ENCODE assay signal across 8 cellular contexts in the genomic region with DNA sequence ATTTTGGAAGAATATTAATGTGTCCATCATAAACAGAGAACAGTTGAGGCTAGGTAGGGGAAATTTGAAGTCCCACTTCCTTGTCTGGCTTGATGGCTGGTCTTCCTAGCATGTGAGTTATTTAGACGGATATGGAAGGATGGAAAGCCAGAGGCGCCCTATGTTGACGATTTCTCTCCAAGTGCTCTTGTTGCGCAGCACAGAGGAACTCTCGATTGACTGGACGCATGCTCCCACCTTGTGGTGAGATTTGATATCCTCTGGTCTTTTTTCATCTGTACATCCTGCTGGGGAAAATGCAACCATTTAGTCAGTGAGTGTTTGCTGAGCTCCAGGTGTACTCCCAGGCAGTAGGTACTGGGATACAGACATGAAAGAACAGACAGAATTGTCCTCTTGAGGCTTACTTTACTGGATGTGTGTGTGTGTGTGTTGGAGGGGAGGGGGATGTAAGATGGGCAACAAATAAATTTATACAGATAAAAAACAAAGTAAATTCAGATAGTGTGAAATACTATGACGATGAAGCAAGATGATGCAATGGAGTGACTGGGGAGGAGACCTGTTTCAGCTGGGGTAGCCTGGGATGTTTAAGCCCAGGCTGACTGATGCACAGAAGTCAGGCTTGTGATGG.
DNase-seq lines count a peak whose midpoint lies in the region; ATAC-seq and TF ChIP-seq lines count a peak whose summit lies in the region.

No MANE protein-coding gene starts in this region.

- DNase-seq in AML-193 (lab: John Stamatoyannopoulos, UW) (peak; percentile 16 to 39), NCI-H1436 treated with DMSO at 0.1 percent for 48 hours (lab: John Stamatoyannopoulos, UW) (peak; percentile 27), SW 1271 (lab: John Stamatoyannopoulos, UW) (peak; percentile 52 to 85), dermis microvascular lymphatic vessel endothelial cell (ENCODE audit: low read depth in 2 of 2) (peak; percentile 66 to 77), lung (ENCODE audit: low spot score) (peak; percentile 73), testis (peak; percentile 86)

- TF ChIP-seq CTCF in lung (IDR thresholded peaks at IDR 0.05; ENCODE audit: control extremely low read depth, extremely low read depth) (peak; percentile 46), testis (IDR thresholded peaks at IDR 0.05) (peak; percentile 49 to 86 (median 82))

- intact Hi-C loops in testis (cut with DNase I; ENCODE audit: low total_unique reads) = no loop called here

- H3K9me3 ChIP-seq in lung (ENCODE audit: control insufficient read depth in 2 of 2, insufficient read depth in 1 of 2, low read length in 1 of 2) = no peaks in the 10 kb centered on the region
- H3K9me3 ChIP-seq in testis = no peaks in the 10 kb centered on the region

- H3K27me3 ChIP-seq in lung (ENCODE audit: control insufficient read depth, insufficient read depth) = no peaks in the 10 kb centered on the region
- no peaks in the 10 kb centered on the region for H3K27me3 ChIP-seq in testis

- no peaks in the 10 kb centered on the region for H3K36me3 ChIP-seq in lung (ENCODE audit: control insufficient read depth in 2 of 2, insufficient read depth in 2 of 2, low read length in 2 of 2)
- H3K36me3 ChIP-seq in testis (ENCODE audit: low read depth, missing control alignments) = no peaks in the 10 kb centered on the region

- ATAC-seq in GM18868 (IDR thresholded peaks at IDR 0.05; ENCODE audit: unreplicated experiment) (peak; percentile 48), lung (ENCODE audit: insufficient read depth, low FRiP score) (peak; percentile 91), GM18858 (IDR thresholded peaks at IDR 0.05; ENCODE audit: unreplicated experiment) (no peak)

- H3K4me3 ChIP-seq in lung = no peak overlapping the region
- H3K4me3 ChIP-seq in testis = no peak overlapping the region

- no peaks in the 10 kb centered on the region for H3K4me1 ChIP-seq in lung (ENCODE audit: control insufficient read depth in 2 of 2, insufficient read depth in 2 of 2, low read length in 2 of 2)
- H3K4me1 ChIP-seq in testis = no peaks in the 10 kb centered on the region

- 11 to 12% methylated on average over 7 of the region's 7 CpGs for WGBS in lung, 2 donors
- 23 to 32% methylated on average over 7 of the region's 7 CpGs for WGBS in testis, 2 donors

- H3K27ac ChIP-seq in lung (ENCODE audit: low read depth in 1 of 2, low read length in 1 of 2) = no peak overlapping the region
- H3K27ac ChIP-seq in testis = no peak overlapping the region

- no peak for TF ChIP-seq POLR2A in testis (IDR thresholded peaks at IDR 0.05)

Comparison
In these comparisons a context has a peak if more than half of its experiments do, and no peak if none do; other contexts are left out.
1. DNase-seq: peak in every context shown above with its lines; median percentile 86 in testis; 73 in lung; 72 in dermis microvascular lymphatic vessel endothelial cell; 68 in SW 1271; 28 in AML-193; 27 in NCI-H1436 treated with DMSO at 0.1 percent for 48 hours.